In the genomic region with DNA sequence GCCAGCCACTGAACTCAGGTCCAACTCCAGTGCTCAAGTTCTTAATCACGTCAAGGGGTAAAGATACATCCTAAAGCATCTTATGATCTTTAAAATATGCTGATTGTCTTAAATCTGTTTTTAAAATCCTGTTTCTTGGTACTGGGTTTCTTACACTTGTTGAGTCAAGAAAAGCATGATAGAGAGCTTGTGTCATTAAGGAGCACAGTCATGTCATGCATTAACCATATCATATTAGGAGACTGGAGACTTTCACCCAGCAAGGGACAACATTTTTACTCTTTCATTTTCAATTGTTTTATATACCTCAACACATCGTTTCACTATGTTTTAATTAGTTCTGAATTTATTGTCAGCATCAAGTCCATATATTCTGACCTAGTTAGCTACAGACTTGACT, we compare ENCODE assay signal across 21 cellular contexts.
"Had no signal": no experiment of that assay in that cellular context is flagged by ENCODE, and none has a peak within 500 bp of the region (broad histone marks: within the 10 kb centered on the region; RNA-seq: fewer than 3 reads in every experiment).

No MANE protein-coding gene starts in this region.

- H3K4me3 Mint-ChIP-seq: IgD-negative memory B cell had no signal

- FAIRE-seq: HTR-8/SVneo, K562 had no signal

- DNase-seq: Kasumi-1, MM.1S, NCI-H1092 treated with DMSO at 0.1 percent for 48 hours, NCI-H1436, NCI-H187, NCI-H2029, NCI-H2081 treated with DMSO at 0.1 percent for 48 hours, NCI-H2171, NCI-H226, NCI-H446, NCI-H510A, NCI-H524 treated with DMSO at 0.1 percent for 48 hours, NCI-H69, NCI-H774, PC-3, SHP77 had no signal

- H3K27me3 Mint-ChIP-seq: IgD-negative memory B cell had no signal

- ATAC-seq: K562, Panc1, PC-3, SK-N-SH treated with all-trans-retinoic acid at 6 μM for 48 hours had no signal

- H3K27ac Mint-ChIP-seq: IgD-negative memory B cell had no signal

- H3K4me1 Mint-ChIP-seq: IgD-negative memory B cell had no signal

- H3K9me3 Mint-ChIP-seq: IgD-negative memory B cell had no signal
